In genomic region chr9:70113403-70114022, GRCh38 we compare ENCODE assay signal across 8 cellular contexts.
DNase-seq lines count a peak whose midpoint lies in the region; ATAC-seq and TF ChIP-seq lines count a peak whose summit lies in the region.

No MANE protein-coding gene starts in this region.

- H3K27me3 ChIP-seq in MG63, result no peaks in the 10 kb centered on the region
- H3K27me3 ChIP-seq in osteoblast (ENCODE audit: insufficient read depth, low read length), result no peaks in the 10 kb centered on the region

- H3K9me3 ChIP-seq in MG63 (no peaks in the 10 kb centered on the region), osteoblast (ENCODE audit: low read depth, low read length) (no peaks in the 10 kb centered on the region)

- H3K4me2 ChIP-seq in osteoblast (ENCODE audit: insufficient read depth, low read length), result no peak overlapping the region

- no peak overlapping the region for H3K27ac ChIP-seq in osteoblast (ENCODE audit: low read depth, low read length)

- peaks cover 36% of the 10 kb centered on the region for H3K4me1 ChIP-seq in osteoblast (ENCODE audit: insufficient read depth, low read length)

- H2AFZ ChIP-seq in osteoblast (ENCODE audit: low read length), result no peak overlapping the region

- H3K79me2 ChIP-seq in osteoblast (ENCODE audit: insufficient read depth, low read length), result no peaks in the 10 kb centered on the region

- H4K20me1 ChIP-seq in osteoblast (ENCODE audit: insufficient read depth, low read length), result no peaks in the 10 kb centered on the region

- peak; percentile 86 for ATAC-seq in GM21529 (IDR thresholded peaks at IDR 0.05; ENCODE audit: unreplicated experiment)
- ATAC-seq in HG03439 (IDR thresholded peaks at IDR 0.05; ENCODE audit: unreplicated experiment), result no peak

- H3K4me3 ChIP-seq in MG63 (no peak overlapping the region), osteoblast (ENCODE audit: insufficient read depth, low read length) (no peak overlapping the region)

- H3K36me3 ChIP-seq in MG63 (no peaks in the 10 kb centered on the region), osteoblast (ENCODE audit: insufficient read depth, low read length) (no peaks in the 10 kb centered on the region)

- peak; percentile 12 to 67 for DNase-seq in NCI-H2081 (lab: John Stamatoyannopoulos, UW)
- DNase-seq in NCI-H2081 treated with DMSO at 0.1 percent for 48 hours (lab: John Stamatoyannopoulos, UW), result no peak
- peak; percentile 21 for DNase-seq in MG63
- DNase-seq in UCSD-AML1 (lab: John Stamatoyannopoulos, UW; ENCODE audit: unreplicated experiment), result peak; percentile 19
- peak; percentile 62 for DNase-seq in fibroblast of the conjunctiva (ENCODE audit: low read depth)
- DNase-seq in osteoblast (ENCODE audit: insufficient read length, low spot score, missing footprints), result peak; percentile 86

- peak; percentile 96 for TF ChIP-seq CTCF in osteoblast (IDR thresholded peaks at IDR 0.05; ENCODE audit: extremely low read depth, low read depth, low read length)
